Comparison of ENCODE assay signal across 8 cellular contexts in the genomic region with DNA sequence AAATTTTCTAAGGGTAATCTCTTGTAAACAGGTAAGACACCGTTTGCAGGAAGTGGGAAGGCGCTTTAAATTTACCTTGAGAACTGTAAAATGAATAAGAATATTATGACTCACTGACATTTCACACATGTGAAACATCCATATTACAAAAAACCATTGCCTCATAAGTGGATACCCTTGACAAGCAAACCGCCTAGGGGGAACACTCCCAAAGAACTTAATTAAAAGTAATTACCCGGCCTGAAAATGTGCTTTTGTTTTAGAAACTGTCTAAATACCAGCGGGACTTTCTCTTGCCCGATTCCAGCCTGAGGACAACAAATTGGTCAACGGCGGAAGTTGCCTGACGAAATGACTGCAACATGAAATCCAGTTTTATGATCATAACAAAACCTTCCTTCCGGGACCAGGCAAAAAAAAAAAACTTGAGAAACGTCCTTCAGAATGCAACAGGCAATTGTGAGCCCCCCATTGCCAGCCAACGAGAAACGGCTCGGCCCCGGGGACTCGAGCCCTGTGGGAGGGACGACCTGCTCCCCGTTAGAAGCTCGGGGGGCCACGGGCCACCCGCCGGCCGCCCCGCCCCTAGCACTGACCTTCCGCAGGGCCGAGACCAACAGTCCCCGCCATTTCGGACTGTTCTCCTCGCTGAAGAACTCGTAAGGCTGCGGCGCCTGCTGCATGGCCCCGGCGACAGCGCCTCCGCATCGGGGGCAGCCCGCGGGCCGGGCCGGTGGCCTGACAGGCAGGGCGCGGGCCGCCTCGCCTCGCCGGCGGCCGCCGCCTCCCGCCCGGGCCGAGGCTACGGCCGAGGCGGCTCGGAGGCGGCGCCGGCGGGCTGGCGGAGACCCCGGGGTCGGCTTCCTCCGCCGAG. TPM values are rescaled to one million over a fixed set of nuclear protein-coding genes. Genes with fewer than 3 reads are reported as not detected.
DNase-seq lines count a peak whose midpoint lies in the region; ATAC-seq and TF ChIP-seq lines count a peak whose summit lies in the region.

No MANE protein-coding gene starts in this region.

- peak; percentile 48 for DNase-seq in NCI-H2171 treated with DMSO at 0.1 percent for 48 hours (lab: John Stamatoyannopoulos, UW)
- DNase-seq in activated CD8-positive, alpha-beta memory T cell treated with anti-CD3 and anti-CD28 coated beads, Interleukin-2, amount 50 U/mL, for 1 hour (ENCODE audit: extremely low read depth), result peak; percentile 18
- peak; percentile 51 for DNase-seq in endothelial cell (ENCODE audit: low spot score)
- peak; percentile 20 to 75 (median 52) for DNase-seq in stimulated activated naive CD4-positive, alpha-beta T cell (lab: John Stamatoyannopoulos, UW)

- peak overlapping the region; percentile 55 for H2AFZ ChIP-seq in ACC112 (ENCODE audit: low read length, unreplicated experiment)

- peak overlapping the region; percentile 93 for H3K27ac Mint-ChIP-seq in endothelial cell (ENCODE audit: unreplicated experiment)

- peak overlapping the region; percentile 97 for H3K4me3 Mint-ChIP-seq in endothelial cell (ENCODE audit: unreplicated experiment)

- H3K4me1 Mint-ChIP-seq in endothelial cell (ENCODE audit: unreplicated experiment), result peaks cover 26% of the 10 kb centered on the region

- H3K27me3 ChIP-seq in ACC112 (ENCODE audit: insufficient read depth, low read length), result no peaks in the 10 kb centered on the region

- peaks cover 47% of the 10 kb centered on the region for H3K79me2 ChIP-seq in ACC112 (ENCODE audit: control insufficient read depth, insufficient read depth, low read length, unreplicated experiment)

- WGBS in mesodermal cell (ENCODE audit: insufficient coverage in 2 of 2), 2 experiments, result 0 to 1% methylated on average over 50 to 64 of the region's 66 CpGs

- H3K4me1 ChIP-seq in ACC112 (ENCODE audit: control insufficient read depth, insufficient read depth, low read length, unreplicated experiment) (peaks cover 19% of the 10 kb centered on the region), mesodermal cell (ENCODE audit: control insufficient read depth, insufficient read depth, low read length, poor library complexity, severe bottlenecking) (peaks cover 5% of the 10 kb centered on the region)

- H3K27me3 Mint-ChIP-seq in endothelial cell (ENCODE audit: unreplicated experiment), result peaks cover 4% of the 10 kb centered on the region

- H3K9me3 Mint-ChIP-seq in endothelial cell (ENCODE audit: unreplicated experiment), result no peaks in the 10 kb centered on the region

- no peak for TF ChIP-seq CTCF in endothelial cell (IDR thresholded peaks at IDR 0.05; ENCODE audit: unreplicated experiment)

- H3K36me3 Mint-ChIP-seq in endothelial cell (ENCODE audit: low read depth, unreplicated experiment), result peaks cover 6% of the 10 kb centered on the region

- H3K9me3 ChIP-seq in mesodermal cell (ENCODE audit: control insufficient read depth, low read length), result peaks cover 11% of the 10 kb centered on the region

- H3K27ac ChIP-seq in ACC112 (ENCODE audit: low read depth, low read length) (peak overlapping the region; percentile 61), mesodermal cell (ENCODE audit: low read depth, low read length, severe bottlenecking) (peak overlapping the region; percentile 90)

- H3K36me3 ChIP-seq in ACC112 (ENCODE audit: insufficient read depth, low read length), result peaks cover 7% of the 10 kb centered on the region; the same call in 1 of the 2 replicates
- H3K36me3 ChIP-seq in mesodermal cell (ENCODE audit: control insufficient read depth, insufficient read depth, low read length), result peaks cover 11% of the 10 kb centered on the region

- H3K4me3 ChIP-seq in ACC112 (ENCODE audit: low read depth, low read length) (peak overlapping the region; percentile 90), mesodermal cell (ENCODE audit: extremely low read depth, insufficient read depth, low read length, poor library complexity, severe bottlenecking) (peak overlapping the region; percentile 88)

- ATAC-seq in GM18511 (IDR thresholded peaks at IDR 0.05; ENCODE audit: unreplicated experiment), result peak; percentile 35
- ATAC-seq in HG03025 (IDR thresholded peaks at IDR 0.05; ENCODE audit: low FRiP score, unreplicated experiment), result peak; percentile 35

RNA-seq across cellular contexts. Expression of a gene that starts 0.5 kb away (rescaled TPM):
- 27.9 TPM for total RNA-seq in endothelial cell (ENCODE audit: unreplicated experiment)
- 21.9 TPM for polyA plus RNA-seq in mesodermal cell (2013, experiment 1 of 2)
- 23.9 TPM for polyA plus RNA-seq in mesodermal cell (2013, experiment 2 of 2)

Comparison
In these comparisons a context has a peak if more than half of its experiments do, and no peak if none do; other contexts are left out.
1. Peak in every context shown above with its lines: DNase-seq, ATAC-seq, H3K4me3 ChIP-seq and H3K27ac ChIP-seq.